ENCODE assay signal across 8 cellular contexts in the genomic region with DNA sequence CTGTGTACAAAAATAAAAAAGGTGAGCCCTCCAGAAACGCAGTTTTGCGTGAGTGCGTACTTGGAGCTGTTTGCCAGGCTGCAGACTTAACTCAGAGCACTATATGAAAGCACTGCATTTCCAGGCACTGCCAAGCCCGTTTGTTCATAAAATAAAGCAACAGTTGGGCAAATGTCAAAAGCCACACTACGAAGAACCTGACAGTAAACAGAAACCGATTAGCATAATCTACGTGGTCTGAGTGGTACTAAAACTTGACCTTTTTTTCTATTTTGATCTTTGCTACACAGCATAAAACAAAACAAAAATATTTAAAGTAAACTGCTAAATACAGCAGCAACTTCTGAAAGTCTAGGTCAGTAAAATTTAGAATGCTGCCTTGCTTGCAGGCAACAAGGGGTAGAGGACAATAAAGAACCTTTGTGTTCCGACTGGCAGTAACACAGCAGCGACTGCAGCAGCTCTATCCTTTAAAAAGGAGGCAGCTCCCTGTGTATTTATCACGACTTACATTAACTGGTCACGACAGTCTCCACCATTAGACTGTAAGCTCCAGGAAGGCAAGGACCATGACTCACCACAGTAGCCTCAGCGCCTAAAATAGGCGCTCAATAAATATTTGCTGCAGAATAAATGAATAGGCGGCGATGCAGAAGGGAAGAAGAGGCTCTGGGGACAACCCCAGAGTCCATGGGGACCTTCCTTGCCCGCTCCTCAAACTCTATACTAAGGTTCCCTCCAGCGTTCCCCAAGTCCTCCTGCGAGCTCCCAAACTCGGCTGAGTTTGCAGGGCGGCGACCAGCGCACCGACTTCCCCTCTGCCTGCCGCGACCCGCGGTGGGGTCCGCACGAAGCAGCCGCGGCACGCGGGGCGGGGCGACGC. TPM values are rescaled to one million over a fixed set of nuclear protein-coding genes. Genes with fewer than 3 reads are reported as not detected.
DNase-seq lines count a peak whose midpoint lies in the region; ATAC-seq and TF ChIP-seq lines count a peak whose summit lies in the region.

No MANE protein-coding gene starts in this region.

- TF ChIP-seq POLR2A in vagina (IDR thresholded peaks at IDR 0.05): no peak

- intact Hi-C loops in CD14-positive monocyte (cut with micrococcal nuclease): loop anchor here (10.0 kb wide), 1 partner anchor 135 kb away; a partner anchor contains a TSS
- intact Hi-C loops in vagina (cut with DNase I): no loop called here

- H3K27me3 Mint-ChIP-seq in CD14-positive monocyte (ENCODE audit: low read depth in 3 of 3): no peaks in the 10 kb centered on the region

- ATAC-seq in GM19043 (IDR thresholded peaks at IDR 0.05; ENCODE audit: low read depth, unreplicated experiment): peak; percentile 0
- ATAC-seq in HG03575 (IDR thresholded peaks at IDR 0.05; ENCODE audit: extremely low read depth, insufficient number of reproducible peaks, low FRiP score, unreplicated experiment): peak; percentile 6

- H3K36me3 ChIP-seq in SJSA1 (peaks cover 45% of the 10 kb centered on the region), ectodermal cell (ENCODE audit: control insufficient read depth, insufficient read depth, low read length) (no peaks in the 10 kb centered on the region), vagina (peaks cover 0 to 12% of the 10 kb centered on the region in 2 donors)

- 5 to 6% methylated on average over 36 of the region's 36 CpGs for WGBS in ectodermal cell, 2 experiments

- peaks cover 18% of the 10 kb centered on the region for H3K4me1 ChIP-seq in SJSA1 (replicated peaks)
- H3K4me1 ChIP-seq in ectodermal cell (ENCODE audit: control insufficient read depth, insufficient read depth, low read length): peaks cover 11% of the 10 kb centered on the region
- peaks cover 27% of the 10 kb centered on the region for H3K4me1 ChIP-seq in vagina

- H3K27me3 ChIP-seq in SJSA1 (replicated peaks) (no peaks in the 10 kb centered on the region), ectodermal cell (ENCODE audit: control insufficient read depth, insufficient read depth, low read length, poor library complexity, severe bottlenecking) (no peaks in the 10 kb centered on the region), vagina (no peaks in the 10 kb centered on the region)

- H3K27ac ChIP-seq in SJSA1 (peak overlapping the region; percentile 94), ectodermal cell (ENCODE audit: insufficient read depth, low read depth, low read length, poor library complexity, severe bottlenecking) (peak overlapping the region; percentile 97), vagina (peak overlapping the region; percentile 85)

- TF ChIP-seq CTCF in CD14-positive monocyte (IDR thresholded peaks at IDR 0.05): no peak
- no peak for TF ChIP-seq CTCF in vagina (IDR thresholded peaks at IDR 0.05)

- peak overlapping the region; percentile 89 for H3K4me3 ChIP-seq in SJSA1
- peak overlapping the region; percentile 99 for H3K4me3 ChIP-seq in ectodermal cell (ENCODE audit: insufficient read depth, low read depth, low read length)
- peak overlapping the region; percentile 86 to 88 for H3K4me3 ChIP-seq in vagina

- H3K9me3 ChIP-seq in SJSA1 (replicated peaks) (no peaks in the 10 kb centered on the region), ectodermal cell (ENCODE audit: control insufficient read depth, low read length) (no peaks in the 10 kb centered on the region), vagina (no peaks in the 10 kb centered on the region)

- H3K9me3 Mint-ChIP-seq in CD14-positive monocyte: peaks cover 0 to 3% (median 0%) of the 10 kb centered on the region in 7 donors

- H3K4me1 Mint-ChIP-seq in CD14-positive monocyte: peaks cover 23% of the 10 kb centered on the region

- H3K36me3 Mint-ChIP-seq in CD14-positive monocyte: peaks cover 19 to 21% of the 10 kb centered on the region in 2 donors

- DNase-seq in CD14-positive monocyte (ENCODE audit: low spot score) (peak; percentile 52), SJSA1 (ENCODE audit: low read depth in 1 of 2, low spot score in 2 of 2) (no peak), midbrain (lab: John Stamatoyannopoulos, UW) (peak; percentile 53), vagina (ENCODE audit: extremely low spot score in 2 of 2) (no peak), CD1c-positive myeloid dendritic cell (ENCODE audit: extremely low spot score) (no peak)

- H3K4me3 Mint-ChIP-seq in CD14-positive monocyte: peak overlapping the region; percentile 98

- H3K27ac Mint-ChIP-seq in CD14-positive monocyte: peak overlapping the region; percentile 85 to 97 (median 96)

RNA-seq across cellular contexts. Expression of a gene that starts 0.9 kb away (rescaled TPM):
- 10 to 100 TPM; 23.0 to 36.3 TPM for polyA plus RNA-seq in CD14-positive monocyte
- total RNA-seq in SJSA1 (2014; rRNA removed; shearing (Covaris generic)): 90.5 and 147 TPM in 2 replicates
- polyA plus RNA-seq in ectodermal cell (2013, experiment 1 of 4): 103 TPM
- polyA plus RNA-seq in ectodermal cell (2013, experiment 2 of 4): 99.1 TPM
- 75.9 TPM for polyA plus RNA-seq in ectodermal cell (2013, experiment 3 of 4)
- polyA plus RNA-seq in ectodermal cell (2013, experiment 4 of 4): 82.0 TPM
- total RNA-seq in vagina: 378 TPM

RNA-seq across cellular contexts. Expression of a gene that starts 44.2 kb away (rescaled TPM):
- polyA plus RNA-seq in CD14-positive monocyte: under 1 TPM in 1 of 2 donors, not detected in 1; 0.13 TPM
- total RNA-seq in SJSA1 (2014; rRNA removed; shearing (Covaris generic)): not detected in 2 replicates
- polyA plus RNA-seq in ectodermal cell (2013, experiment 1 of 4): not detected
- polyA plus RNA-seq in ectodermal cell (2013, experiment 2 of 4): not detected
- polyA plus RNA-seq in ectodermal cell (2013, experiment 3 of 4): not detected
- not detected for polyA plus RNA-seq in ectodermal cell (2013, experiment 4 of 4)
- not detected for total RNA-seq in vagina

Comparison
In these comparisons a context has a peak if more than half of its experiments do, and no peak if none do; other contexts are left out.
1. DNase-seq: peak in CD14-positive monocyte (single experiment) and midbrain (single experiment); none in SJSA1 (0 of 2), vagina (0 of 2) and CD1c-positive myeloid dendritic cell (single experiment).
2. Peak in every context shown above with its lines, with median percentiles within 50 percentile points of each other: H3K27ac ChIP-seq and H3K4me3 ChIP-seq.